In the genomic region with DNA sequence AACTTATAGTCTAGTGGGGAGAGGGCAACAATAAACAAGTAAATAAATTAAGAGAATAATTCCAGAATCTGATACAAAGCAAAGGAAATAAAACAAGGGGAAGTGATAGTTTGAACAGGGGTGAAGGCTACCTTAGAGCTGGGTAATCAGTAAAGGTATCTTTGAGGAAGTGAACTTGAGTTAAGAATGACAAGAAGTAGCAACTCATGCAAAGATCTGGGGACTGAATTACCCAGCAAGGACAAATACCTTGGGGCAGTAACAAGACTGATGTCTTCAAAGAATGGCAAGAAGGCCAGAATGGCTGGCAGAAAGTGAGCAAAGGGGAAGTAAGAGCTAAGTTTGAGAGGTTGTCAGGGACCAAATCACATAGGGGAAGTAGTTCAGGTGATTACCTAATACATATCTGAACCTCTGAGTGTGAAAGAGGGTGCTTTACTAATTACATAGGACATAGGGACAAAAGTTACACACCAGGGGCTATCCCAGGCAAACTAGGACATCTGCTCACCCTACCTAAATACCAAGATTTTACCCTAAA, we compare ENCODE assay signal across 18 cellular contexts.
DNase-seq lines count a peak whose midpoint lies in the region; ATAC-seq and TF ChIP-seq lines count a peak whose summit lies in the region.
"Had no signal": no experiment of that assay in that cellular context is flagged by ENCODE, and none has a peak within 500 bp of the region (broad histone marks: within the 10 kb centered on the region; RNA-seq: fewer than 3 reads in every experiment).

No MANE protein-coding gene starts in this region.

- H3K9ac ChIP-seq in Karpas-422 (ENCODE audit: low read length) = no peak overlapping the region

- TF ChIP-seq CTCF in GM12865 (IDR thresholded peaks at IDR 0.05; ENCODE audit: insufficient read depth, low read depth, low read length, missing control alignments) = no peak
- no peak for TF ChIP-seq CTCF in activated CD8-positive, alpha-beta T cell treated with anti-CD3 and anti-CD28 coated beads for 36 hours (IDR thresholded peaks at IDR 0.05)

- POLR2A ChIA-PET in activated CD8-positive, alpha-beta T cell treated with anti-CD3 and anti-CD28 coated beads for 36 hours (lab: Charles Lee) = no interaction called here

- no peaks in the 10 kb centered on the region for H3K9me3 ChIP-seq in Karpas-422 (ENCODE audit: low read length)

- no peak overlapping the region for H3K4me3 ChIP-seq in GM12865 (ENCODE audit: low read depth, low read length)
- H3K4me3 ChIP-seq in Karpas-422 (ENCODE audit: low read length) = no peak overlapping the region

- intact Hi-C loops in activated CD8-positive, alpha-beta T cell treated with anti-CD3 and anti-CD28 coated beads for 36 hours (cut with micrococcal nuclease) = no loop called here

- peaks cover 9% of the 10 kb centered on the region for H3K27me3 Mint-ChIP-seq in memory B cell
- H3K27me3 Mint-ChIP-seq in activated CD8-positive, alpha-beta T cell treated with anti-CD3 and anti-CD28 coated beads for 36 hours = peaks cover 7% of the 10 kb centered on the region

- peak; percentile 5 for DNase-seq in GM12865 (ENCODE audit: low read depth)
- peak; percentile 49 for DNase-seq in Karpas-422
- peak in 1 of 2 donors; percentile 1 for DNase-seq in memory B cell (ENCODE audit: low spot score in 2 of 2)
- DNase-seq in activated CD4-positive, alpha-beta T cell treated with anti-CD3 and anti-CD28 coated beads, Interleukin-2, amount 50 U/mL, for 48 hours = no peak
- DNase-seq in activated CD8-positive, alpha-beta T cell treated with anti-CD3 and anti-CD28 coated beads for 36 hours = no peak
- DNase-seq: CD8-positive, alpha-beta T cell; DND-41; GDM1; H9; NCI-H1105 treated with DMSO at 0.1 percent for 48 hours; NCI-H187 treated with DMSO at 0.1 percent for 48 hours; NCI-H446 treated with DMSO at 0.1 percent for 48 hours; NCI-H82; SHP77 treated with DMSO at 0.1 percent for 48 hours had no signal

- H3K27me3 ChIP-seq in Karpas-422 (ENCODE audit: low read length) = no peaks in the 10 kb centered on the region

- no peak overlapping the region for H3K27ac Mint-ChIP-seq in memory B cell
- no peak overlapping the region for H3K27ac Mint-ChIP-seq in activated CD8-positive, alpha-beta T cell treated with anti-CD3 and anti-CD28 coated beads for 36 hours
- H3K27ac Mint-ChIP-seq: CD8-positive, alpha-beta T cell; H9 had no signal

- H3K4me3 Mint-ChIP-seq in memory B cell = no peak overlapping the region
- H3K4me3 Mint-ChIP-seq in activated CD8-positive, alpha-beta T cell treated with anti-CD3 and anti-CD28 coated beads for 36 hours = no peak overlapping the region
- H3K4me3 Mint-ChIP-seq: CD8-positive, alpha-beta T cell; H9 had no signal

- no peaks in the 10 kb centered on the region for H3K79me2 ChIP-seq in Karpas-422 (ENCODE audit: low read length)

- H3K4me1 ChIP-seq in Karpas-422 (ENCODE audit: low read length) = no peaks in the 10 kb centered on the region

- no peaks in the 10 kb centered on the region for H3K36me3 Mint-ChIP-seq in memory B cell
- no peaks in the 10 kb centered on the region for H3K36me3 Mint-ChIP-seq in activated CD8-positive, alpha-beta T cell treated with anti-CD3 and anti-CD28 coated beads for 36 hours (ENCODE audit: low read depth)
- H3K36me3 Mint-ChIP-seq: CD8-positive, alpha-beta T cell had no signal

- no peak overlapping the region for H3K4me2 ChIP-seq in Karpas-422 (ENCODE audit: low read depth, low read length, poor library complexity, severe bottlenecking)

- no peaks in the 10 kb centered on the region for H4K20me1 ChIP-seq in Karpas-422 (ENCODE audit: insufficient read depth, low read depth, low read length)

- CTCF ChIA-PET in activated CD8-positive, alpha-beta T cell treated with anti-CD3 and anti-CD28 coated beads for 36 hours (lab: Charles Lee) = interaction anchor here (1.1 kb wide), 1 partner anchor 181 kb away, joined by 4 read pairs; no protein-coding TSS in a partner anchor

- H3K9me2 ChIP-seq in Karpas-422 (replicated peaks; ENCODE audit: insufficient read depth, low read length) = no peaks in the 10 kb centered on the region

- no peaks in the 10 kb centered on the region for H3K4me1 Mint-ChIP-seq in memory B cell
- H3K4me1 Mint-ChIP-seq in activated CD8-positive, alpha-beta T cell treated with anti-CD3 and anti-CD28 coated beads for 36 hours (ENCODE audit: low read depth) = no peaks in the 10 kb centered on the region
- H3K4me1 Mint-ChIP-seq: H9 had no signal

- no peak overlapping the region for H2AFZ ChIP-seq in Karpas-422 (ENCODE audit: low read length)

- peaks cover 1% of the 10 kb centered on the region for H3K9me3 Mint-ChIP-seq in memory B cell
- no peaks in the 10 kb centered on the region for H3K9me3 Mint-ChIP-seq in activated CD8-positive, alpha-beta T cell treated with anti-CD3 and anti-CD28 coated beads for 36 hours
- H3K9me3 Mint-ChIP-seq: CD8-positive, alpha-beta T cell; H9 had no signal

- no peaks in the 10 kb centered on the region for H3K36me3 ChIP-seq in Karpas-422 (ENCODE audit: insufficient read depth, low read length)

- no peak overlapping the region for H3K27ac ChIP-seq in Karpas-422 (ENCODE audit: low read length)
- H3K27ac ChIP-seq: HL-60 had no signal

- ATAC-seq in GM19395 (IDR thresholded peaks at IDR 0.05; ENCODE audit: unreplicated experiment) = peak; percentile 50
- peak; percentile 43 for ATAC-seq in memory B cell (ENCODE audit: low read depth)
- ATAC-seq in GM18870 (IDR thresholded peaks at IDR 0.05; ENCODE audit: unreplicated experiment) = no peak
- ATAC-seq in HG02870 (IDR thresholded peaks at IDR 0.05; ENCODE audit: unreplicated experiment) = no peak
- ATAC-seq in activated CD8-positive, alpha-beta T cell treated with anti-CD3 and anti-CD28 coated beads for 36 hours = no peak
- ATAC-seq: CD8-positive, alpha-beta T cell had no signal

Comparison
In these comparisons a context has a peak if more than half of its experiments do, and no peak if none do; other contexts are left out.
1. DNase-seq: peak in GM12865 (single experiment) and Karpas-422 (single experiment); none in activated CD4-positive, alpha-beta T cell treated with anti-CD3 and anti-CD28 coated beads, Interleukin-2, amount 50 U/mL, for 48 hours (0 of 2) and activated CD8-positive, alpha-beta T cell treated with anti-CD3 and anti-CD28 coated beads for 36 hours (single experiment).
2. ATAC-seq: peak in GM19395 (single experiment) and memory B cell (single experiment); none in GM18870 (single experiment), HG02870 (single experiment) and activated CD8-positive, alpha-beta T cell treated with anti-CD3 and anti-CD28 coated beads for 36 hours (single experiment).